In the genomic region with DNA sequence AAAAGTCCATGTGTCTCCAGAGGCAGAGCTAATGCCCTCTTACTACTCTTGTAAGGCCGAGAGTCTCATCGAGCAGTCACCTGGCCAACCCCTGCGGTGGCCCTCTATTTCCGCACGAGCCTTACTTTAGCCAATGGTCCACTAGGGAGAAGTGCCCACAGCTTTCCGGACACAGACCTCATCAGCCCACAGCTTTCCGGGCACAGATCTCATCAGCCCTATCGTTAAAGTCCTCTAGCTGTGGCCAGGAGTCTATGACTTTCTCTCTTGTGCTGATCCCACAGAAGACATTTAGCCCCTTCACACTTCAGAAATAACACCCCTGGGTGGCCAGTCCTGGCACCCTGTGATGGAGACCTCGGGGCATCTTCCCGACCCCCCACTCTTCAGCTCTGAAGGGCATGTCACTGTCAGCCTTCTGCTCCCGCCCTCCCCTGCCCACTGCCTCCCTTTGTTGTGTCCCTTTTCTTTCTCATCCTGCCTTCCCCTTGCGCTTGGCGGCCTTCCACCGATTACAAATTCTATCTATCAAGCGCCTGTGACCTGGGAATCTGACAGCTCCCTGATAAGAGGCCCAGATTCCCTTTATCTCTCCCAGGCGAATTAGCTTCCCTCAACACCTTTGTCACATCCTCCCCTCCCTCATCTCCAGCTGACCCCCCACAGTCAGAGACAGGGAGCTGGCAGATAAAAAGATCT, we compare ENCODE assay signal across 13 cellular contexts.
"Had no signal": no experiment of that assay in that cellular context is flagged by ENCODE, and none has a peak within 500 bp of the region (broad histone marks: within the 10 kb centered on the region; RNA-seq: fewer than 3 reads in every experiment).

No MANE protein-coding gene starts in this region.

- H3K27me3 Mint-ChIP-seq: activated CD4-positive, alpha-beta T cell treated with anti-CD3 and anti-CD28 coated beads for 36 hours had no signal

- DNase-seq: activated CD4-positive, alpha-beta memory T cell treated with anti-CD3 and anti-CD28 coated beads, Interleukin-2, amount 10 ng/mL, durations not matched to agents 7 days and 5 days; activated CD4-positive, alpha-beta T cell treated with anti-CD3 and anti-CD28 coated beads for 36 hours; activated naive CD4-positive, alpha-beta T cell; cortex of kidney; effector memory CD4-positive, alpha-beta T cell; gastrocnemius medialis; kidney; stimulated activated CD4-positive, alpha-beta T cell treated with anti-CD3 and anti-CD28 coated beads, Interleukin-2, amount 100 ng/mL, for 48 hours; stimulated activated naive CD4-positive, alpha-beta T cell treated with Interleukin-2 at 50 U/mL for 16 hours; upper lobe of left lung had no signal

- ATAC-seq: activated CD4-positive, alpha-beta T cell treated with anti-CD3 and anti-CD28 coated beads for 36 hours; gastrocnemius medialis had no signal

- H3K9me3 ChIP-seq: gastrocnemius medialis, upper lobe of left lung had no signal

- H3K9me3 Mint-ChIP-seq: activated CD4-positive, alpha-beta memory T cell treated with anti-CD3 and anti-CD28 coated beads, Interleukin-2, amount 10 ng/mL, durations not matched to agents 7 days and 5 days; activated T-helper 1 cell treated with anti-CD3 and anti-CD28 coated beads, Interleukin-12 subunit alpha, Interleukin-12 subunit beta, Interleukin-2, Interleukin-4 antibody, amounts not matched to agents 30 ng/mL and 10 ng/mL and 1 ng/mL, durations not matched to agents 14 hours and 24 hours and 36 hours had no signal

- H3K27me3 ChIP-seq: gastrocnemius medialis, upper lobe of left lung had no signal

- H3K4me3 Mint-ChIP-seq: activated CD4-positive, alpha-beta memory T cell treated with anti-CD3 and anti-CD28 coated beads, Interleukin-2, amount 10 ng/mL, durations not matched to agents 7 days and 5 days; activated CD4-positive, alpha-beta T cell treated with anti-CD3 and anti-CD28 coated beads for 36 hours; activated T-helper 1 cell treated with anti-CD3 and anti-CD28 coated beads, Interleukin-12 subunit alpha, Interleukin-12 subunit beta, Interleukin-2, Interleukin-4 antibody, amounts not matched to agents 30 ng/mL and 10 ng/mL and 1 ng/mL, durations not matched to agents 14 hours and 24 hours and 36 hours had no signal

- H3K27ac Mint-ChIP-seq: activated CD4-positive, alpha-beta memory T cell treated with anti-CD3 and anti-CD28 coated beads, Interleukin-2, amount 10 ng/mL, durations not matched to agents 7 days and 5 days; activated CD4-positive, alpha-beta T cell treated with anti-CD3 and anti-CD28 coated beads for 36 hours; activated T-helper 1 cell treated with anti-CD3 and anti-CD28 coated beads, Interleukin-12 subunit alpha, Interleukin-12 subunit beta, Interleukin-2, Interleukin-4 antibody, amounts not matched to agents 30 ng/mL and 10 ng/mL and 1 ng/mL, durations not matched to agents 14 hours and 24 hours and 36 hours had no signal

- H3K4me3 ChIP-seq: gastrocnemius medialis, upper lobe of left lung had no signal

- H3K27ac ChIP-seq: epithelial cell of prostate, gastrocnemius medialis, upper lobe of left lung, VCaP had no signal
